ENCODE assay signal across 13 cellular contexts in genomic region chr10:13658256-13658655, GRCh38.
"Had no signal": no experiment of that assay in that cellular context is flagged by ENCODE, and none has a peak within 500 bp of the region (broad histone marks: within the 10 kb centered on the region; RNA-seq: fewer than 3 reads in every experiment).

No MANE protein-coding gene starts in this region.

- H3K4me3 Mint-ChIP-seq: nephron had no signal

- H3K27ac Mint-ChIP-seq: nephron had no signal

- ATAC-seq: gastrocnemius medialis, mucosa of descending colon had no signal

- DNase-seq: activated CD4-positive, alpha-beta T cell treated with anti-CD3 and anti-CD28 coated beads for 1 hour; activated effector memory CD4-positive, alpha-beta T cell treated with Interleukin-2 at 50 U/mL for 16 hours; effector CD8-positive, alpha-beta T cell; gastrocnemius medialis; hippocampal formation; mucosa of descending colon; occipital lobe; SHP77 treated with DMSO at 0.1 percent for 48 hours; stimulated activated CD4-positive, alpha-beta T cell treated with anti-CD3 and anti-CD28 coated beads, Interleukin-12 subunit alpha, Interleukin-12 subunit beta, amount 100 ng/mL, for 4 hours; stimulated activated naive CD4-positive, alpha-beta T cell; T-helper 2 cell; upper lobe of left lung had no signal

- H3K9me3 Mint-ChIP-seq: nephron had no signal
